In the genomic region with DNA sequence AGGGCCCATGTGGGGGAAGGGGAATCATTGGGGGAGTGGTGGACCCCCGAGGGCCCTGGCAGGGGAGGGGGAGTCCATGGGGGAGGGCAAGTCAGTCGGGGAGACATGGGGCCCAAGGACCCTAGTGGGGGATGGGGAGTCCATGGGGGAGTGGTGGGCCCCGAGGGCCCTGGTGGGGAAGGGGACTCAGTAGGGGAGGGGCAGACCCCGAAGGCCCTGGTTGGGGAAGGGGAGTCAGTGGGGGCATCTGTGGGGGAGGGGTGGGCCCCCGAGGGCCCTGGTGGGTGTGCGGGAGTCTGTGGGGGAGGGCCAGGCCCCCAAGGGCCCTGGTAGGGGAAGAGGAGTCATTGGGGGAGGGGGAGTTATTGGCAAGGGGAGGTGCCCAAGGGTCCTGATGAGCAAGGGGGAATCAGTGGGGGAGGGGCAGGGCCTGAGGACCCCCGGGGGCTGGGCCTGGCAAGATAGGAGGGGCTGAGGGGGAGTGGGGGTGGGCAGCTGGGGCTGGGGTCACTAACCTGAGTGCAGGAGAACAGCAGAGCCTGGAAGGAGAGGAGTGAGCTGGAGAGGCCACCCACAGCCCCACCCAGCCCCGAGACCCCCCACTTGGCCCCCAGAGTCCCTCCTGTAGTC, we compare ENCODE assay signal across 1 cellular context.
TF ChIP-seq lines count a peak whose summit lies in the region.

No MANE protein-coding gene starts in this region.

TF ChIP-seq in SK-N-SH treated with all-trans-retinoic acid at 6 μM for 48 hours, 23 proteins besides CTCF, POLR2A, EP300 and RAD21 (continued from another document):
- TF ChIP-seq, protein P1, sequence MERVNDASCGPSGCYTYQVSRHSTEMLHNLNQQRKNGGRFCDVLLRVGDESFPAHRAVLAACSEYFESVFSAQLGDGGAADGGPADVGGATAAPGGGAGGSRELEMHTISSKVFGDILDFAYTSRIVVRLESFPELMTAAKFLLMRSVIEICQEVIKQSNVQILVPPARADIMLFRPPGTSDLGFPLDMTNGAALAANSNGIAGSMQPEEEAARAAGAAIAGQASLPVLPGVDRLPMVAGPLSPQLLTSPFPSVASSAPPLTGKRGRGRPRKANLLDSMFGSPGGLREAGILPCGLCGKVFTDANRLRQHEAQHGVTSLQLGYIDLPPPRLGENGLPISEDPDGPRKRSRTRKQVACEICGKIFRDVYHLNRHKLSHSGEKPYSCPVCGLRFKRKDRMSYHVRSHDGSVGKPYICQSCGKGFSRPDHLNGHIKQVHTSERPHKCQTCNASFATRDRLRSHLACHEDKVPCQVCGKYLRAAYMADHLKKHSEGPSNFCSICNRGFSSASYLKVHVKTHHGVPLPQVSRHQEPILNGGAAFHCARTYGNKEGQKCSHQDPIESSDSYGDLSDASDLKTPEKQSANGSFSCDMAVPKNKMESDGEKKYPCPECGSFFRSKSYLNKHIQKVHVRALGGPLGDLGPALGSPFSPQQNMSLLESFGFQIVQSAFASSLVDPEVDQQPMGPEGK (CRISPR knock-in tag; IDR thresholded peaks at IDR 0.05; ENCODE audit: borderline replicate concordance), result no peak
- no peak for TF ChIP-seq SNAI2 (CRISPR knock-in tag; IDR thresholded peaks at IDR 0.05)
- TF ChIP-seq ISL1 (CRISPR knock-in tag; IDR thresholded peaks at IDR 0.05), result no peak
- TF ChIP-seq TCF4 (CRISPR knock-in tag; IDR thresholded peaks at IDR 0.05; ENCODE audit: borderline replicate concordance), result no peak
- no peak for TF ChIP-seq TOX (CRISPR knock-in tag; IDR thresholded peaks at IDR 0.05; ENCODE audit: borderline replicate concordance)
- no peak for TF ChIP-seq ESRRG (CRISPR knock-in tag; IDR thresholded peaks at IDR 0.05)
- TF ChIP-seq ZNF565 (CRISPR knock-in tag; conservative IDR thresholded peaks at IDR 0.05; ENCODE audit: low read depth), result no peak
- TF ChIP-seq BACH2 (CRISPR knock-in tag; IDR thresholded peaks at IDR 0.05; ENCODE audit: borderline replicate concordance), result no peak
- no peak for TF ChIP-seq CSRNP3 (CRISPR knock-in tag; IDR thresholded peaks at IDR 0.05)
- no peak for TF ChIP-seq CREB5 (CRISPR knock-in tag; IDR thresholded peaks at IDR 0.05; ENCODE audit: low read depth)
- TF ChIP-seq RARB (CRISPR knock-in tag; IDR thresholded peaks at IDR 0.05), result no peak
- TF ChIP-seq ZNF70 (CRISPR knock-in tag; IDR thresholded peaks at IDR 0.05), result no peak
- TF ChIP-seq ZNF8 (CRISPR knock-in tag; IDR thresholded peaks at IDR 0.05), result no peak
- no peak for TF ChIP-seq OSR1 (CRISPR knock-in tag; IDR thresholded peaks at IDR 0.05)
- TF ChIP-seq, protein P2, sequence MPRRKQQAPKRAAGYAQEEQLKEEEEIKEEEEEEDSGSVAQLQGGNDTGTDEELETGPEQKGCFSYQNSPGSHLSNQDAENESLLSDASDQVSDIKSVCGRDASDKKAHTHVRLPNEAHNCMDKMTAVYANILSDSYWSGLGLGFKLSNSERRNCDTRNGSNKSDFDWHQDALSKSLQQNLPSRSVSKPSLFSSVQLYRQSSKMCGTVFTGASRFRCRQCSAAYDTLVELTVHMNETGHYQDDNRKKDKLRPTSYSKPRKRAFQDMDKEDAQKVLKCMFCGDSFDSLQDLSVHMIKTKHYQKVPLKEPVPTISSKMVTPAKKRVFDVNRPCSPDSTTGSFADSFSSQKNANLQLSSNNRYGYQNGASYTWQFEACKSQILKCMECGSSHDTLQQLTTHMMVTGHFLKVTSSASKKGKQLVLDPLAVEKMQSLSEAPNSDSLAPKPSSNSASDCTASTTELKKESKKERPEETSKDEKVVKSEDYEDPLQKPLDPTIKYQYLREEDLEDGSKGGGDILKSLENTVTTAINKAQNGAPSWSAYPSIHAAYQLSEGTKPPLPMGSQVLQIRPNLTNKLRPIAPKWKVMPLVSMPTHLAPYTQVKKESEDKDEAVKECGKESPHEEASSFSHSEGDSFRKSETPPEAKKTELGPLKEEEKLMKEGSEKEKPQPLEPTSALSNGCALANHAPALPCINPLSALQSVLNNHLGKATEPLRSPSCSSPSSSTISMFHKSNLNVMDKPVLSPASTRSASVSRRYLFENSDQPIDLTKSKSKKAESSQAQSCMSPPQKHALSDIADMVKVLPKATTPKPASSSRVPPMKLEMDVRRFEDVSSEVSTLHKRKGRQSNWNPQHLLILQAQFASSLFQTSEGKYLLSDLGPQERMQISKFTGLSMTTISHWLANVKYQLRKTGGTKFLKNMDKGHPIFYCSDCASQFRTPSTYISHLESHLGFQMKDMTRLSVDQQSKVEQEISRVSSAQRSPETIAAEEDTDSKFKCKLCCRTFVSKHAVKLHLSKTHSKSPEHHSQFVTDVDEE (CRISPR knock-in tag; IDR thresholded peaks at IDR 0.05), result no peak
- no peak for TF ChIP-seq ZFP3 (CRISPR knock-in tag; IDR thresholded peaks at IDR 0.05)
TF ChIP-seq in SK-N-SH treated with all-trans-retinoic acid at 6 μM for 48 hours: peak in this region for 0.
